ENCODE assay signal across 8 cellular contexts in the genomic region with DNA sequence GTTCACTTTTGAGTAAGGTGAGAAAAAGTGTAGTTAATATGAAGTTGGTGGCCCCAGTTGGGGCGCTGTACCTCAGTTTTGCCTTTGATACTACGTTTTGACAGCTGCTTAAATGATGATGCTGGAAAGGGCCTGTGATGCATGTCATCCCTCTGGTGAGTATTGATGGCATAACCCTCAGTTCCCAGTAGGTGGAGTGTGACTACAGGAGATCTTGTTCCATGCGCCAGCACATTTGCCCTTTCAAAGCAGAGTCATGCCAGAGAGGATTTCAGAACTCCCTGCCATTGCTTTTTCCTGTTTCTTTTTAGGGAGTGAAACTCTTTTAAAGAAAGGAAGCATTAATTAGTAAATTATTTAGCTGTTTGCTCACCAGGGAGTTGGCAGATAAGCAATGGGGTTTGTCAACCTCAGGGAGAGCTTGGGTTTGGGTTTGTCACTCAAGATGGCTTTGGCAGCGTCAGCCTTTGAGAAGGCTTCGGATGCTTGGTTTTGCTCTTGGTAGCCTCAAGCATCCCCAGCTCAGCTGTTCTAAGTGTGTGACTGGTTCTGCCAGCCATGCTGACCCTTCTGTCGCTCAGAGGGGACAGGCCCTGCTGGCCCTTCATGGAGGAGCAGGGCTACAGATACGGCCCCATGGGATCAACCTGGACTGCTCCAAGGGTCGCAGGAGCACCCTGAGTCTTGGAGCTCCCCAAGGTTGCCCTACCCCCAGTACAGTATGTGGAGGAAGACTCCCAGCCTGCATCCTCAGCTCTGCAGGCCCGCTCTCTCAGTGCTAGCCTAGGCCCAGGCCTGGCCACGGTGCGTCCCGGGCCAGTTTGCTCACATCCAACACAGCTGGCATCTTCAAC. TPM values are rescaled to one million over a fixed set of nuclear protein-coding genes. Genes with fewer than 3 reads are reported as not detected.
DNase-seq lines count a peak whose midpoint lies in the region; ATAC-seq, FAIRE-seq and TF ChIP-seq lines count a peak whose summit lies in the region.

No MANE protein-coding gene starts in this region.

- POLR2A ChIA-PET in HCT116 (lab: Charles Lee) = no interaction called here

- no peaks in the 10 kb centered on the region for H3K9me3 ChIP-seq in HCT116 (ENCODE audit: control insufficient read depth in 1 of 2, insufficient read depth in 1 of 2, low read depth in 1 of 2, low read length in 2 of 2)
- H3K9me3 ChIP-seq in heart left ventricle = no peaks in the 10 kb centered on the region
- H3K9me3 ChIP-seq in prostate gland = no peaks in the 10 kb centered on the region

- H2AFZ ChIP-seq in HCT116 (ENCODE audit: low read depth, low read length, poor library complexity, severe bottlenecking) = no peak overlapping the region

- TF ChIP-seq POLR2A in HCT116 (IDR thresholded peaks at IDR 0.05; ENCODE audit: borderline replicate concordance, extremely low read depth, insufficient read depth, insufficient read length) = no peak
- no peak for TF ChIP-seq POLR2A in heart left ventricle (IDR thresholded peaks at IDR 0.05)
- no peak for TF ChIP-seq POLR2A in prostate gland (IDR thresholded peaks at IDR 0.05)

- H3K4me1 ChIP-seq in HCT116 (ENCODE audit: control insufficient read depth in 1 of 2, insufficient read depth in 2 of 2, low read length in 2 of 2) (no peaks in the 10 kb centered on the region), heart left ventricle (peaks cover 0 to 6% (median 0%) of the 10 kb centered on the region in 12 donors), prostate gland (replicated peaks) (no peaks in the 10 kb centered on the region)

- H3K27me3 ChIP-seq in HCT116 (ENCODE audit: insufficient read depth, low read length) = no peaks in the 10 kb centered on the region
- H3K27me3 ChIP-seq in heart left ventricle = no peaks in the 10 kb centered on the region
- no peaks in the 10 kb centered on the region for H3K27me3 ChIP-seq in prostate gland (replicated peaks; ENCODE audit: insufficient read depth)

- peak; percentile 92 for TF ChIP-seq RAD21 in HCT116 (IDR thresholded peaks at IDR 0.05; ENCODE audit: low read depth)

- peak; percentile 88 for FAIRE-seq in RCC 7860 (lab: Jason Lieb, UNC)

- BruUV-seq in HCT116 (replicated peaks; lab: Mats Ljungman, UMichigan) = no TSS peak

- CTCF ChIA-PET in HCT116 (lab: Charles Lee) = interaction anchor here (0.9 to 2.9 kb wide), 4 partner anchors 71 to 225 kb away, joined by 3 to 17 read pairs (median 4); no protein-coding TSS in a partner anchor

- 69 to 74% (median 72%) methylated on average over 9 to 12 of the region's 12 CpGs for WGBS in heart left ventricle, 4 donors
- WGBS in prostate gland = 71% methylated on average over 12 of the region's 12 CpGs

- RAD21 ChIA-PET in HCT116 (lab: Charles Lee; ENCODE audit: low non-redundant PET in 1 of 2, low total read pairs in 2 of 2, uncharacterized antibody in 2 of 2, unreplicated experiment in 2 of 2) = interaction anchor here in 1 of 2 experiments (0.6 kb wide), 1 partner anchor 219 kb away, joined by 3 read pairs; no protein-coding TSS in a partner anchor

- no peaks in the 10 kb centered on the region; the same call in 1 of the 2 replicates for H4K20me1 ChIP-seq in HCT116 (ENCODE audit: insufficient read depth)

- H3K27ac ChIP-seq in HCT116 (ENCODE audit: low read depth, low read length) = no peak overlapping the region
- peak overlapping the region in 3 of 12 donors; percentile 36 to 76 (median 53) for H3K27ac ChIP-seq in heart left ventricle
- peak overlapping the region; percentile 30 to 44 for H3K27ac ChIP-seq in prostate gland

- peak; percentile 99 for ATAC-seq in HCT116
- peak; percentile 77 to 97 (median 94) for ATAC-seq in heart left ventricle

- no peak overlapping the region for H3K4me2 ChIP-seq in HCT116 (ENCODE audit: low read length)

- peak; percentile 58 for DNase-seq in NCI-H1436 (lab: John Stamatoyannopoulos, UW)
- DNase-seq in NCI-H1436 treated with DMSO at 0.1 percent for 48 hours (lab: John Stamatoyannopoulos, UW) = no peak
- DNase-seq in HCT116 (ENCODE audit: low read depth, low spot score) = peak; percentile 56
- DNase-seq in LNCaP clone FGC (ENCODE audit: low read depth) = no peak
- DNase-seq in RCC 7860 (ENCODE audit: low spot score) = peak; percentile 85
- DNase-seq in amniotic epithelial cell (ENCODE audit: low read depth) = peak; percentile 81
- peak in 4 of 5 donors; percentile 45 to 68 (median 57) for DNase-seq in heart left ventricle
- peak; percentile 53 for DNase-seq in prostate gland (ENCODE audit: low spot score)

- H3K9me2 ChIP-seq in HCT116 (ENCODE audit: insufficient read depth) = no peaks in the 10 kb centered on the region

- H3K9ac ChIP-seq in HCT116 (ENCODE audit: low read length) = no peak overlapping the region

- peak; percentile 77 to 80 (median 80) for TF ChIP-seq CTCF in HCT116 (IDR thresholded peaks at IDR 0.05 in 2 of 3, conservative IDR thresholded peaks at IDR 0.05 in 1 of 3; ENCODE audit: borderline replicate concordance in 1 of 3, insufficient read depth in 1 of 3, low read depth in 2 of 3, low read length in 2 of 3)
- peak; percentile 90 for TF ChIP-seq CTCF in LNCaP clone FGC (IDR thresholded peaks at IDR 0.05; ENCODE audit: control insufficient read depth, extremely low read depth, insufficient read depth)
- peak; percentile 61 to 82 (median 76) for TF ChIP-seq CTCF in heart left ventricle (IDR thresholded peaks at IDR 0.05)
- peak; percentile 32 to 82 (median 70) for TF ChIP-seq CTCF in prostate gland (IDR thresholded peaks at IDR 0.05)

- H3K79me2 ChIP-seq in HCT116 (ENCODE audit: insufficient read depth, low read length) = no peaks in the 10 kb centered on the region

- intact Hi-C loops in HCT116 (cut with micrococcal nuclease) = loop anchor here (1.0 to 5.0 kb wide), 3 partner anchors 185 to 330 kb away; no protein-coding TSS in a partner anchor
- intact Hi-C loops in heart left ventricle (cut with DNase I) = loop anchor here (1.0 to 5.0 kb wide), 8 partner anchors 177 to 225 kb away; no protein-coding TSS in a partner anchor
- intact Hi-C loops in prostate gland (cut with DNase I) = loop anchor here (2.0 to 5.0 kb wide), 3 partner anchors 45 to 225 kb away; no protein-coding TSS in a partner anchor

- peaks cover 0 to 6% of the 10 kb centered on the region in 2 experiments; a peak in 1 of 4 replicates for H3K36me3 ChIP-seq in HCT116 (ENCODE audit: control insufficient read depth in 1 of 2, insufficient read depth in 2 of 2, low read length in 2 of 2)
- peaks cover 0 to 31% (median 4%) of the 10 kb centered on the region in 9 donors for H3K36me3 ChIP-seq in heart left ventricle
- H3K36me3 ChIP-seq in prostate gland = no peaks in the 10 kb centered on the region

- no peak overlapping the region for H3K4me3 ChIP-seq in HCT116 (replicated peaks in 1 of 2; ENCODE audit: low read depth in 1 of 2, low read length in 2 of 2)
- H3K4me3 ChIP-seq in LNCaP clone FGC (ENCODE audit: low read depth, low read length) = no peak overlapping the region
- no peak overlapping the region for H3K4me3 ChIP-seq in heart left ventricle
- no peak overlapping the region for H3K4me3 ChIP-seq in prostate gland

TF ChIP-seq in HCT116, 20 proteins besides CTCF, POLR2A, EP300 and RAD21 (continues in another document):
- TF ChIP-seq EGR1 (IDR thresholded peaks at IDR 0.05; ENCODE audit: low read depth) (no peak), YY1 (IDR thresholded peaks at IDR 0.05; ENCODE audit: extremely low read depth, insufficient replicate concordance, low read depth, low read length) (no peak), SP1 (IDR thresholded peaks at IDR 0.05; ENCODE audit: low read depth) (no peak), ELF1 (IDR thresholded peaks at IDR 0.05; ENCODE audit: borderline replicate concordance, low read depth) (no peak), POLR2AphosphoS5 (IDR thresholded peaks at IDR 0.05; ENCODE audit: low read depth, low read length) (no peak), TCF7L2 (IDR thresholded peaks at IDR 0.05; ENCODE audit: borderline replicate concordance, extremely low read depth, insufficient read depth, insufficient read length) (no peak), SIN3A (IDR thresholded peaks at IDR 0.05; ENCODE audit: low read depth) (no peak), EZH2phosphoT487 (IDR thresholded peaks at IDR 0.05; ENCODE audit: borderline replicate concordance) (no peak)
- TF ChIP-seq, protein P1, sequence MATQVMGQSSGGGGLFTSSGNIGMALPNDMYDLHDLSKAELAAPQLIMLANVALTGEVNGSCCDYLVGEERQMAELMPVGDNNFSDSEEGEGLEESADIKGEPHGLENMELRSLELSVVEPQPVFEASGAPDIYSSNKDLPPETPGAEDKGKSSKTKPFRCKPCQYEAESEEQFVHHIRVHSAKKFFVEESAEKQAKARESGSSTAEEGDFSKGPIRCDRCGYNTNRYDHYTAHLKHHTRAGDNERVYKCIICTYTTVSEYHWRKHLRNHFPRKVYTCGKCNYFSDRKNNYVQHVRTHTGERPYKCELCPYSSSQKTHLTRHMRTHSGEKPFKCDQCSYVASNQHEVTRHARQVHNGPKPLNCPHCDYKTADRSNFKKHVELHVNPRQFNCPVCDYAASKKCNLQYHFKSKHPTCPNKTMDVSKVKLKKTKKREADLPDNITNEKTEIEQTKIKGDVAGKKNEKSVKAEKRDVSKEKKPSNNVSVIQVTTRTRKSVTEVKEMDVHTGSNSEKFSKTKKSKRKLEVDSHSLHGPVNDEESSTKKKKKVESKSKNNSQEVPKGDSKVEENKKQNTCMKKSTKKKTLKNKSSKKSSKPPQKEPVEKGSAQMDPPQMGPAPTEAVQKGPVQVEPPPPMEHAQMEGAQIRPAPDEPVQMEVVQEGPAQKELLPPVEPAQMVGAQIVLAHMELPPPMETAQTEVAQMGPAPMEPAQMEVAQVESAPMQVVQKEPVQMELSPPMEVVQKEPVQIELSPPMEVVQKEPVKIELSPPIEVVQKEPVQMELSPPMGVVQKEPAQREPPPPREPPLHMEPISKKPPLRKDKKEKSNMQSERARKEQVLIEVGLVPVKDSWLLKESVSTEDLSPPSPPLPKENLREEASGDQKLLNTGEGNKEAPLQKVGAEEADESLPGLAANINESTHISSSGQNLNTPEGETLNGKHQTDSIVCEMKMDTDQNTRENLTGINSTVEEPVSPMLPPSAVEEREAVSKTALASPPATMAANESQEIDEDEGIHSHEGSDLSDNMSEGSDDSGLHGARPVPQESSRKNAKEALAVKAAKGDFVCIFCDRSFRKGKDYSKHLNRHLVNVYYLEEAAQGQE (IDR thresholded peaks at IDR 0.05; ENCODE audit: low read depth) = no peak
- TF ChIP-seq, protein P2, sequence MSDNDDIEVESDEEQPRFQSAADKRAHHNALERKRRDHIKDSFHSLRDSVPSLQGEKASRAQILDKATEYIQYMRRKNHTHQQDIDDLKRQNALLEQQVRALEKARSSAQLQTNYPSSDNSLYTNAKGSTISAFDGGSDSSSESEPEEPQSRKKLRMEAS (IDR thresholded peaks at IDR 0.05) = no peak
- TF ChIP-seq, protein P3, sequence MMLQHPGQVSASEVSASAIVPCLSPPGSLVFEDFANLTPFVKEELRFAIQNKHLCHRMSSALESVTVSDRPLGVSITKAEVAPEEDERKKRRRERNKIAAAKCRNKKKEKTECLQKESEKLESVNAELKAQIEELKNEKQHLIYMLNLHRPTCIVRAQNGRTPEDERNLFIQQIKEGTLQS (IDR thresholded peaks at IDR 0.05) = no peak

RNA-seq across cellular contexts. Expression of a gene that starts 29.1 kb away (rescaled TPM):
- total RNA-seq in HCT116 (2021; ENCODE audit: unreplicated experiment) (16.4 TPM), heart left ventricle (1 to 10 TPM; 1.3 to 4.7 (median 3.4) TPM), prostate gland (10 to 100 TPM; 11.3 to 40.0 TPM)
- 14.5 and 14.7 TPM in 2 replicates for polyA plus RNA-seq in HCT116 (2012)
- polyA plus RNA-seq in heart left ventricle = 1 to 10 TPM in 1 of 2 donors, under 1 TPM in 1; 0.95 to 2.4 TPM

Comparison
In these comparisons a context has a peak if more than half of its experiments do, and no peak if none do; other contexts are left out.
1. DNase-seq: peak in NCI-H1436 (single experiment), HCT116 (single experiment), RCC 7860 (single experiment), amniotic epithelial cell (single experiment), heart left ventricle (4 of 5) and prostate gland (single experiment); none in NCI-H1436 treated with DMSO at 0.1 percent for 48 hours (single experiment) and LNCaP clone FGC (single experiment).
2. Peak in every context shown above with its lines, with median percentiles within 50 percentile points of each other: CTCF ChIP-seq.